In the genomic region with DNA sequence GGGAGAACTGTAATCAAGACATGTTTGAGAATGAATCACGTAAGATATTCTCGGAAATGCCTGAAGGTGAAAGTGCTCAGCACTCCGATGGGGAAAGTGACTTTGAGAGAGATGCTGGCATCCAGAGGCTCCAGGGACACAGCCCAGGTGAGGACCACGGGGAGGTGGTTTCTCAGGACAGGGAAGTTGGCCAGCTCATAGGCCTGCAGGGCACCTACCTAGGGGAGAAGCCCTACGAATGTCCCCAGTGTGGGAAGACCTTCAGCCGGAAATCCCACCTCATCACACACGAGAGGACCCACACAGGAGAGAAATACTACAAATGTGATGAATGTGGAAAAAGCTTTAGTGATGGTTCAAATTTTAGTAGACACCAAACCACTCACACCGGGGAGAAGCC, we compare ENCODE assay signal across 1 cellular context.
TF ChIP-seq lines count a peak whose summit lies in the region.

No MANE protein-coding gene starts in this region.

TF ChIP-seq in GM12878, 131 proteins besides CTCF, POLR2A, EP300 and RAD21:
- TF ChIP-seq ESRRA (IDR thresholded peaks at IDR 0.05; ENCODE audit: low read length): no peak
- no peak for TF ChIP-seq LARP7 (IDR thresholded peaks at IDR 0.05)
- TF ChIP-seq, protein P1, sequence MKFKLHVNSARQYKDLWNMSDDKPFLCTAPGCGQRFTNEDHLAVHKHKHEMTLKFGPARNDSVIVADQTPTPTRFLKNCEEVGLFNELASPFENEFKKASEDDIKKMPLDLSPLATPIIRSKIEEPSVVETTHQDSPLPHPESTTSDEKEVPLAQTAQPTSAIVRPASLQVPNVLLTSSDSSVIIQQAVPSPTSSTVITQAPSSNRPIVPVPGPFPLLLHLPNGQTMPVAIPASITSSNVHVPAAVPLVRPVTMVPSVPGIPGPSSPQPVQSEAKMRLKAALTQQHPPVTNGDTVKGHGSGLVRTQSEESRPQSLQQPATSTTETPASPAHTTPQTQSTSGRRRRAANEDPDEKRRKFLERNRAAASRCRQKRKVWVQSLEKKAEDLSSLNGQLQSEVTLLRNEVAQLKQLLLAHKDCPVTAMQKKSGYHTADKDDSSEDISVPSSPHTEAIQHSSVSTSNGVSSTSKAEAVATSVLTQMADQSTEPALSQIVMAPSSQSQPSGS (IDR thresholded peaks at IDR 0.05; ENCODE audit: low read length): no peak
- no peak for TF ChIP-seq HDAC2 (IDR thresholded peaks at IDR 0.05)
- no peak for TF ChIP-seq POU2F2 (IDR thresholded peaks at IDR 0.05; ENCODE audit: borderline replicate concordance, low read depth, low read length)
- TF ChIP-seq RCOR1 (conservative IDR thresholded peaks at IDR 0.05; ENCODE audit: low read depth, low read length): no peak
